11 cellular contexts compared by ENCODE assay signal in genomic region chr5:158538506-158539074, GRCh38.
DNase-seq lines count a peak whose midpoint lies in the region; ATAC-seq and TF ChIP-seq lines count a peak whose summit lies in the region.
"Had no signal": no experiment of that assay in that cellular context is flagged by ENCODE, and none has a peak within 500 bp of the region (broad histone marks: within the 10 kb centered on the region; RNA-seq: fewer than 3 reads in every experiment).

No MANE protein-coding gene starts in this region.

- H2BK120ac ChIP-seq in H9 (ENCODE audit: low read depth, low read length, poor library complexity, severe bottlenecking) = no peak overlapping the region

- no peak overlapping the region for H2BK15ac ChIP-seq in H9 (ENCODE audit: low read depth, low read length)

- H3K9ac ChIP-seq in H9 (ENCODE audit: extremely low read depth, insufficient read length, low read length) (no peak overlapping the region), neural cell (ENCODE audit: low read length) (peak overlapping the region; percentile 29)

- WGBS in H9 (ENCODE audit: extremely low coverage, insufficient read length, low lambda C conversion rate) = no CpG with 5 or more reads among the region's 7 CpGs

- no peak overlapping the region for H4K5ac ChIP-seq in H9 (ENCODE audit: insufficient read length, low read depth, low read length)

- H4K91ac ChIP-seq in H9 (ENCODE audit: insufficient read length, low read depth, low read length) = no peak overlapping the region

- H2BK12ac ChIP-seq in H9 (ENCODE audit: insufficient read length, low read depth, low read length) = no peak overlapping the region

- H3K79me2 ChIP-seq in H9 (ENCODE audit: insufficient read depth, low read length) (no peaks in the 10 kb centered on the region), neural cell (replicated peaks; ENCODE audit: insufficient read depth, low read length) (no peaks in the 10 kb centered on the region)

- no peak overlapping the region for H3T11ph ChIP-seq in H9 (ENCODE audit: low read length)

- no peak overlapping the region for H2BK5ac ChIP-seq in H9 (ENCODE audit: insufficient read length, low read length)

- no peaks in the 10 kb centered on the region for H3K27me3 ChIP-seq in H9 (ENCODE audit: insufficient read depth, low read length)
- no peaks in the 10 kb centered on the region for H3K27me3 ChIP-seq in neural cell (ENCODE audit: insufficient read depth, low read depth, low read length)
- no peaks in the 10 kb centered on the region for H3K27me3 ChIP-seq in uterus
- H3K27me3 ChIP-seq: stomach had no signal

- no peaks in the 10 kb centered on the region for H3K23me2 ChIP-seq in H9 (ENCODE audit: insufficient read length, low read depth, low read length, poor library complexity, severe bottlenecking)

- peak; percentile 67 for ATAC-seq in GM19025 (IDR thresholded peaks at IDR 0.05; ENCODE audit: low read depth, unreplicated experiment)

- H3K9me2 ChIP-seq in neural cell (ENCODE audit: insufficient read depth, low read length) = no peaks in the 10 kb centered on the region

- TF ChIP-seq CTCF in H9 (conservative IDR thresholded peaks at IDR 0.05) = no peak
- TF ChIP-seq CTCF in neural cell (IDR thresholded peaks at IDR 0.05; ENCODE audit: poor library complexity, severe bottlenecking) = no peak
- no peak for TF ChIP-seq CTCF in uterus (IDR thresholded peaks at IDR 0.05)

- no peak for TF ChIP-seq POLR2A in uterus (IDR thresholded peaks at IDR 0.05)

- H3K56ac ChIP-seq in H9 (ENCODE audit: insufficient read length, low read depth, low read length) = no peak overlapping the region

- no peak overlapping the region for H3K4me2 ChIP-seq in H9 (ENCODE audit: insufficient read depth, insufficient read length, low read length)
- no peak overlapping the region for H3K4me2 ChIP-seq in neural cell (ENCODE audit: low read length)

- H2BK20ac ChIP-seq in H9 (ENCODE audit: low read depth, low read length, poor library complexity, severe bottlenecking) = no peak overlapping the region

- DNase-seq in H9 = peak; percentile 39
- peak; percentile 19 for DNase-seq in Jurkat, Clone E6-1 (ENCODE audit: low read depth, low spot score)
- no peak for DNase-seq in NOMO-1 (lab: John Stamatoyannopoulos, UW; ENCODE audit: unreplicated experiment in 2 of 2)
- DNase-seq in uterus = no peak
- no peak for DNase-seq in NOMO-1 treated with DMSO at 0.1 percent for 48 hours (lab: John Stamatoyannopoulos, UW; ENCODE audit: unreplicated experiment)
- DNase-seq: amygdala, NCI-H1436, stomach had no signal

- H3K4me1 ChIP-seq in H9 (ENCODE audit: insufficient read depth, low read length) (no peaks in the 10 kb centered on the region; the same call in 1 of the 2 replicates), uterus (no peaks in the 10 kb centered on the region)
- H3K4me1 ChIP-seq: stomach had no signal

- H3F3A ChIP-seq in neural cell (ENCODE audit: insufficient read depth, low read length, poor library complexity, severe bottlenecking) = peaks cover 8% of the 10 kb centered on the region

- H3K18ac ChIP-seq in H9 (ENCODE audit: insufficient read length, low read depth, low read length) = no peak overlapping the region

- H3K9me3 ChIP-seq in H9 (ENCODE audit: control insufficient read depth, low read depth, low read length) (no peaks in the 10 kb centered on the region), neural cell (ENCODE audit: low read length) (no peaks in the 10 kb centered on the region), uterus (no peaks in the 10 kb centered on the region)
- H3K9me3 ChIP-seq: stomach had no signal

- H3K23ac ChIP-seq in H9 (ENCODE audit: insufficient read length, low read depth, low read length) = no peak overlapping the region

- H3K4me1 Mint-ChIP-seq in H9 = peaks cover 19 to 35% of the 10 kb centered on the region in 2 experiments

- no peak overlapping the region for H3K4me3 ChIP-seq in Jurkat, Clone E6-1 (ENCODE audit: low read length)
- H3K4me3 ChIP-seq in neural cell (ENCODE audit: low read length) (no peak overlapping the region), uterus (no peak overlapping the region)
- H3K4me3 ChIP-seq: stomach had no signal

- TF ChIP-seq RAD21 in neural cell (conservative IDR thresholded peaks at IDR 0.05) = no peak

- no peak overlapping the region for H2AK5ac ChIP-seq in H9 (ENCODE audit: insufficient read length, low read length)

- H3K14ac ChIP-seq in H9 (ENCODE audit: insufficient read depth, low read length) = no peak overlapping the region

- TF ChIP-seq EP300 in neural cell (conservative IDR thresholded peaks at IDR 0.05; ENCODE audit: poor library complexity, severe bottlenecking) = no peak

- intact Hi-C loops in uterus (cut with DNase I; ENCODE audit: low total_unique reads) = no loop called here

- H3K27ac Mint-ChIP-seq in H9 = no peak overlapping the region; a peak in 1 of 7 replicates

- H3K4me3 Mint-ChIP-seq in H9 = no peak overlapping the region

- H3K36me3 ChIP-seq in neural cell (ENCODE audit: insufficient read depth, low read length) (no peaks in the 10 kb centered on the region), uterus (no peaks in the 10 kb centered on the region)
- H3K36me3 ChIP-seq: stomach had no signal

- H4K20me1 ChIP-seq in H9 (ENCODE audit: control insufficient read depth, insufficient read depth, insufficient read length) (no peaks in the 10 kb centered on the region), neural cell (ENCODE audit: insufficient read depth) (no peaks in the 10 kb centered on the region)

- H3K27ac ChIP-seq in H9 (ENCODE audit: insufficient read length, low read depth, low read length) (no peak overlapping the region), neural cell (ENCODE audit: low read length) (peak overlapping the region; percentile 59), uterus (no peak overlapping the region)
- H3K27ac ChIP-seq: stomach had no signal

- H4K8ac ChIP-seq in H9 (replicated peaks; ENCODE audit: insufficient read length, low read depth, low read length) = no peak overlapping the region

- H3K36me3 Mint-ChIP-seq in H9 (ENCODE audit: insufficient read depth in 1 of 3, low read depth in 3 of 3) = no peaks in the 10 kb centered on the region
- H3K36me3 Mint-ChIP-seq: naive thymus-derived CD8-positive, alpha-beta T cell had no signal

- no peak overlapping the region for H3K4ac ChIP-seq in H9 (ENCODE audit: low read depth, low read length)

- no peaks in the 10 kb centered on the region for H3K79me1 ChIP-seq in H9 (ENCODE audit: insufficient read depth, low read depth, low read length, poor library complexity, severe bottlenecking)

- no peaks in the 10 kb centered on the region for H3K9me3 Mint-ChIP-seq in H9
- H3K9me3 Mint-ChIP-seq: naive thymus-derived CD8-positive, alpha-beta T cell had no signal

- no peaks in the 10 kb centered on the region for H3K27me3 Mint-ChIP-seq in H9 (ENCODE audit: low read depth)
- H3K27me3 Mint-ChIP-seq: naive thymus-derived CD8-positive, alpha-beta T cell had no signal

- no peak overlapping the region for H2AFZ ChIP-seq in H9 (ENCODE audit: low read length)
- no peak overlapping the region for H2AFZ ChIP-seq in neural cell (ENCODE audit: low read depth, low read length)

TF ChIP-seq in neural cell, 6 proteins besides CTCF, POLR2A, EP300 and RAD21:
- TF ChIP-seq POLR2AphosphoS5 (IDR thresholded peaks at IDR 0.05) (no peak), MXI1 (conservative IDR thresholded peaks at IDR 0.05; ENCODE audit: poor library complexity, severe bottlenecking) (no peak), EZH2 (IDR thresholded peaks at IDR 0.05; ENCODE audit: borderline replicate concordance, insufficient read depth, low read length, poor library complexity, severe bottlenecking) (no peak), SMC3 (conservative IDR thresholded peaks at IDR 0.05; ENCODE audit: poor library complexity) (no peak), TAF1 (IDR thresholded peaks at IDR 0.05; ENCODE audit: low read depth) (no peak), REST (IDR thresholded peaks at IDR 0.05; ENCODE audit: borderline replicate concordance) (no peak)

Comparison
In these comparisons a context has a peak if more than half of its experiments do, and no peak if none do; other contexts are left out.
1. DNase-seq: peak in H9 (single experiment) and Jurkat, Clone E6-1 (single experiment); none in NOMO-1 (0 of 2), uterus (0 of 2) and NOMO-1 treated with DMSO at 0.1 percent for 48 hours (single experiment).